Comparison of ENCODE assay signal across 20 cellular contexts in genomic region chr11:85736121-85736520, GRCh38. TPM values are rescaled to one million over a fixed set of nuclear protein-coding genes. Genes with fewer than 3 reads are reported as not detected.
DNase-seq lines count a peak whose midpoint lies in the region; TF ChIP-seq lines count a peak whose summit lies in the region.
"Had no signal": no experiment of that assay in that cellular context is flagged by ENCODE, and none has a peak within 500 bp of the region (broad histone marks: within the 10 kb centered on the region; RNA-seq: fewer than 3 reads in every experiment).

No MANE protein-coding gene starts in this region.

- DNase-seq in SK-N-MC (ENCODE audit: low read depth, low spot score): no peak
- no peak for DNase-seq in endothelial cell (ENCODE audit: low spot score)
- DNase-seq in type B pancreatic cell (ENCODE audit: extremely low spot score, unreplicated experiment): no peak
- DNase-seq in CD1c-positive myeloid dendritic cell (ENCODE audit: extremely low spot score): no peak
- DNase-seq in ureter (ENCODE audit: low spot score): no peak
- DNase-seq in glutamatergic neuron: no peak
- DNase-seq: activated CD4-positive, alpha-beta T cell treated with anti-CD3 and anti-CD28 coated beads for 48 hours; activated naive CD8-positive, alpha-beta T cell treated with anti-CD3 and anti-CD28 coated beads for 36 hours; cerebellar nuclear complex; endodermal cell; MV-4-11; NCI-H187; NCI-H226; NCI-H82; T-helper 1 cell had no signal

- no peaks in the 10 kb centered on the region for H3K9me3 ChIP-seq in SK-N-MC (ENCODE audit: low read depth, low read length)
- H3K9me3 ChIP-seq: suprapubic skin had no signal

- H3K27ac ChIP-seq in SK-N-MC: no peak overlapping the region
- H3K27ac ChIP-seq: suprapubic skin had no signal

- H3K27me3 Mint-ChIP-seq in endothelial cell (ENCODE audit: unreplicated experiment) (no peaks in the 10 kb centered on the region), nephron (ENCODE audit: low read depth) (no peaks in the 10 kb centered on the region), type B pancreatic cell (no peaks in the 10 kb centered on the region), glutamatergic neuron (ENCODE audit: unreplicated experiment) (no peaks in the 10 kb centered on the region)
- H3K27me3 Mint-ChIP-seq: activated naive CD8-positive, alpha-beta T cell treated with anti-CD3 and anti-CD28 coated beads for 36 hours had no signal

- H3K4me3 ChIP-seq in SK-N-MC: 0 out of 2 replicates have a peak overlapping the region, but pooled peaks have one; percentile 0
- H3K4me3 ChIP-seq: suprapubic skin had no signal

- TF ChIP-seq CTCF in endothelial cell (IDR thresholded peaks at IDR 0.05; ENCODE audit: unreplicated experiment) (no peak), nephron (IDR thresholded peaks at IDR 0.05; ENCODE audit: unreplicated experiment in 3 of 3) (no peak), type B pancreatic cell (conservative IDR thresholded peaks at IDR 0.05) (no peak), glutamatergic neuron (IDR thresholded peaks at IDR 0.05; ENCODE audit: partially characterized antibody, unreplicated experiment) (no peak)

- peaks cover 35% of the 10 kb centered on the region for H3K4me1 Mint-ChIP-seq in endothelial cell (ENCODE audit: unreplicated experiment)
- H3K4me1 Mint-ChIP-seq in nephron: peaks cover 13% of the 10 kb centered on the region
- peaks cover 16% of the 10 kb centered on the region for H3K4me1 Mint-ChIP-seq in type B pancreatic cell (ENCODE audit: unreplicated experiment)
- no peaks in the 10 kb centered on the region for H3K4me1 Mint-ChIP-seq in glutamatergic neuron (ENCODE audit: low read depth, unreplicated experiment)

- H3K36me3 Mint-ChIP-seq in endothelial cell (ENCODE audit: low read depth, unreplicated experiment) (no peaks in the 10 kb centered on the region), nephron (ENCODE audit: low read depth) (no peaks in the 10 kb centered on the region), type B pancreatic cell (peaks cover 3% of the 10 kb centered on the region), glutamatergic neuron (ENCODE audit: unreplicated experiment) (no peaks in the 10 kb centered on the region)

- H3K27ac Mint-ChIP-seq in endothelial cell (ENCODE audit: unreplicated experiment) (peak overlapping the region; percentile 64), nephron (peak overlapping the region; percentile 15 to 42 (median 35)), type B pancreatic cell (peak overlapping the region; percentile 83), glutamatergic neuron (ENCODE audit: unreplicated experiment) (no peak overlapping the region)
- H3K27ac Mint-ChIP-seq: activated naive CD8-positive, alpha-beta T cell treated with anti-CD3 and anti-CD28 coated beads for 36 hours; activated T-helper 2 cell treated with anti-CD3 and anti-CD28 coated beads, Interferon-gamma antibody, Interleukin-2, Interleukin-4, amounts not matched to agents 10 μg/mL and 5 μg/mL and 100 μg/mL, durations not matched to agents 14 hours and 24 hours and 36 hours; endodermal cell had no signal

- H3K36me3 ChIP-seq in SK-N-MC (ENCODE audit: insufficient read depth, low read length): no peaks in the 10 kb centered on the region

- no peak overlapping the region for H3K4me3 Mint-ChIP-seq in endothelial cell (ENCODE audit: unreplicated experiment)
- no peak overlapping the region for H3K4me3 Mint-ChIP-seq in nephron
- peak overlapping the region; percentile 67 for H3K4me3 Mint-ChIP-seq in type B pancreatic cell
- H3K4me3 Mint-ChIP-seq in glutamatergic neuron (ENCODE audit: unreplicated experiment): no peak overlapping the region
- H3K4me3 Mint-ChIP-seq: activated naive CD8-positive, alpha-beta T cell treated with anti-CD3 and anti-CD28 coated beads for 36 hours; endodermal cell; neural crest cell had no signal

- no peak overlapping the region for H3K9ac ChIP-seq in SK-N-MC (ENCODE audit: insufficient read length)

- H3K9me3 Mint-ChIP-seq in endothelial cell (ENCODE audit: unreplicated experiment): no peaks in the 10 kb centered on the region
- H3K9me3 Mint-ChIP-seq in nephron: no peaks in the 10 kb centered on the region
- H3K9me3 Mint-ChIP-seq in type B pancreatic cell: no peaks in the 10 kb centered on the region
- no peaks in the 10 kb centered on the region for H3K9me3 Mint-ChIP-seq in glutamatergic neuron (ENCODE audit: unreplicated experiment)
- H3K9me3 Mint-ChIP-seq: activated naive CD8-positive, alpha-beta T cell treated with anti-CD3 and anti-CD28 coated beads for 36 hours; activated T-helper 2 cell treated with anti-CD3 and anti-CD28 coated beads, Interferon-gamma antibody, Interleukin-2, Interleukin-4, amounts not matched to agents 10 μg/mL and 5 μg/mL and 100 μg/mL, durations not matched to agents 14 hours and 24 hours and 36 hours; endodermal cell; neural crest cell had no signal

RNA-seq across cellular contexts. Expression of gene CCDC89, which starts 50.1 kb away (rescaled TPM):
- total RNA-seq in endothelial cell (ENCODE audit: unreplicated experiment): not detected
- total RNA-seq in type B pancreatic cell (ENCODE audit: low replicate concordance): 0.19 and 0.77 TPM in 2 replicates
- total RNA-seq in ureter: 2.5 TPM
- total RNA-seq in glutamatergic neuron (ENCODE audit: unreplicated experiment): not detected
- total RNA-seq: activated naive CD8-positive, alpha-beta T cell treated with anti-CD3 and anti-CD28 coated beads for 36 hours; activated T-helper 2 cell treated with anti-CD3 and anti-CD28 coated beads, Interferon-gamma antibody, Interleukin-2, Interleukin-4, amounts not matched to agents 10 μg/mL and 5 μg/mL and 100 μg/mL, durations not matched to agents 14 hours and 24 hours and 36 hours; endodermal cell; H4; neural crest cell had no signal
